In the genomic region with DNA sequence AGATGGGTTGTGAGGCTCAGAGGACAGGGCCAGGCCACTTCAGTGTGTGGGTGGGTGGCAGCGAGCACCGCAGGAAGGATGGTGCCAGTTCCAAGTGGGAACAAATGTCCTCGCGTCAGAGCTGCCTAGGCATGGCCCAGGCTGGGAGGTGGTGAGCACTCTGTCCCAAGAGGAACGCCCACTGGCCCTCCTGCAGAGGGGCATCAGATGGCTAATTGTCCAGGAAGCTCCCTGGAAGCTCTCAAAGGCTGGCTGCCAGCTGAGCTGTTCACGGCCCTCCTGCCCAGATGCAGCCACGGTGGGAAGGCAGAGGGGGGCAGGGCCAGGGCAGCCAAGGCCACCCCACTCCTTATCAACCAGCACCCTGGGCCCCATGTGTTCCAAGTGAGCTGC, we compare ENCODE assay signal across 13 cellular contexts. TPM values are rescaled to one million over a fixed set of nuclear protein-coding genes. Genes with fewer than 3 reads are reported as not detected.
DNase-seq lines count a peak whose midpoint lies in the region; ATAC-seq, FAIRE-seq and TF ChIP-seq lines count a peak whose summit lies in the region.
"Had no signal": no experiment of that assay in that cellular context is flagged by ENCODE, and none has a peak within 500 bp of the region (broad histone marks: within the 10 kb centered on the region; RNA-seq: fewer than 3 reads in every experiment).

No MANE protein-coding gene starts in this region.

- H3K4me1 ChIP-seq in HCT116 (ENCODE audit: control insufficient read depth in 1 of 2, insufficient read depth in 2 of 2, low read length in 2 of 2) (peaks cover 4 to 16% of the 10 kb centered on the region in 2 experiments; a peak in 3 of 4 replicates), NT2/D1 (ENCODE audit: insufficient read depth, insufficient read length) (peaks cover 49% of the 10 kb centered on the region)

- BruUV-seq in HCT116 (replicated peaks; lab: Mats Ljungman, UMichigan): no TSS peak

- intact Hi-C loops in HCT116 (cut with micrococcal nuclease): no loop called here
- intact Hi-C loops in cardiac septum (cut with DNase I): no loop called here

- CTCF ChIA-PET in HCT116 (lab: Charles Lee): no interaction called here

- no peaks in the 10 kb centered on the region for H3K9me3 Mint-ChIP-seq in stimulated activated naive B cell treated with anti-CD40 and anti-IgM and Interleukin-4, amounts not matched to agents 10 μg/mL and 1 μg/mL and 100 μg/mL, for 72 hours

- no peaks in the 10 kb centered on the region for H3K79me2 ChIP-seq in HCT116 (ENCODE audit: insufficient read depth, low read length)

- RAD21 ChIA-PET in HCT116 (lab: Charles Lee; ENCODE audit: low non-redundant PET in 1 of 2, low total read pairs in 2 of 2, uncharacterized antibody in 2 of 2, unreplicated experiment in 2 of 2): no interaction called here

- TF ChIP-seq POLR2A in HCT116 (IDR thresholded peaks at IDR 0.05; ENCODE audit: borderline replicate concordance, extremely low read depth, insufficient read depth, insufficient read length): no peak

- H4K20me1 ChIP-seq in HCT116 (ENCODE audit: insufficient read depth): no peaks in the 10 kb centered on the region

- TF ChIP-seq RAD21 in HCT116 (IDR thresholded peaks at IDR 0.05; ENCODE audit: low read depth): no peak

- no peaks in the 10 kb centered on the region for H3K27me3 Mint-ChIP-seq in stimulated activated naive B cell treated with anti-CD40 and anti-IgM and Interleukin-4, amounts not matched to agents 10 μg/mL and 1 μg/mL and 100 μg/mL, for 72 hours

- no peak for DNase-seq in HCT116 (ENCODE audit: low read depth, low spot score)
- DNase-seq in NT2/D1 (ENCODE audit: low read depth, low spot score): no peak
- DNase-seq in cardiac septum (ENCODE audit: low spot score): peak; percentile 74
- no peak for DNase-seq in stimulated activated naive B cell treated with anti-CD40 and anti-IgM and Interleukin-4, amounts not matched to agents 10 μg/mL and 1 μg/mL and 100 μg/mL, for 72 hours
- DNase-seq in RCC 7860 (ENCODE audit: low spot score): no peak
- DNase-seq in LoVo (ENCODE audit: low spot score): no peak
- no peak for DNase-seq in effector CD4-positive, alpha-beta T cell
- DNase-seq: activated T-cell treated with anti-CD3 and anti-CD28 coated beads for 4 hours; stimulated activated naive CD4-positive, alpha-beta T cell treated with Interleukin-2 at 50 U/mL for 16 hours had no signal

- H3K27me3 ChIP-seq in HCT116 (ENCODE audit: insufficient read depth, low read length) (no peaks in the 10 kb centered on the region), NT2/D1 (ENCODE audit: insufficient read depth, insufficient read length) (peaks cover 7% of the 10 kb centered on the region)
- H3K27me3 ChIP-seq: pancreas had no signal

- 0 out of 2 replicates have a peak overlapping the region, but pooled peaks have one; percentile 11 for H3K4me2 ChIP-seq in HCT116 (ENCODE audit: low read length)

- FAIRE-seq in RCC 7860 (lab: Jason Lieb, UNC): no peak
- FAIRE-seq: GM18507, pancreas had no signal

- POLR2A ChIA-PET in HCT116 (lab: Charles Lee): interaction anchor here (0.5 kb wide), 1 partner anchor 29 kb away, joined by 3 read pairs; no protein-coding TSS in a partner anchor

- peak overlapping the region; percentile 93 for H3K27ac Mint-ChIP-seq in stimulated activated naive B cell treated with anti-CD40 and anti-IgM and Interleukin-4, amounts not matched to agents 10 μg/mL and 1 μg/mL and 100 μg/mL, for 72 hours

- ATAC-seq in HCT116: 0 out of 2 replicates have a peak, but pooled peaks have one; percentile 15
- no peak for ATAC-seq in stimulated activated naive B cell treated with anti-CD40 and anti-IgM and Interleukin-4, amounts not matched to agents 10 μg/mL and 1 μg/mL and 100 μg/mL, for 72 hours (replicated peaks)
- no peak for ATAC-seq in GM19328 (IDR thresholded peaks at IDR 0.05; ENCODE audit: unreplicated experiment)
- ATAC-seq: Panc1 had no signal

- peaks cover 12 to 21% of the 10 kb centered on the region in 2 donors for H3K36me3 Mint-ChIP-seq in stimulated activated naive B cell treated with anti-CD40 and anti-IgM and Interleukin-4, amounts not matched to agents 10 μg/mL and 1 μg/mL and 100 μg/mL, for 72 hours

- H3K4me3 ChIP-seq in HCT116 (replicated peaks in 1 of 2; ENCODE audit: low read depth in 1 of 2, low read length in 2 of 2): no peak overlapping the region
- H3K4me3 ChIP-seq in NT2/D1 (ENCODE audit: insufficient read length, low read depth): no peak overlapping the region
- H3K4me3 ChIP-seq: pancreas had no signal

- H3K9me3 ChIP-seq in HCT116 (ENCODE audit: control insufficient read depth in 1 of 2, insufficient read depth in 1 of 2, low read depth in 1 of 2, low read length in 2 of 2) (no peaks in the 10 kb centered on the region), NT2/D1 (ENCODE audit: insufficient read depth, low read length) (no peaks in the 10 kb centered on the region)
- H3K9me3 ChIP-seq: pancreas had no signal

- no peaks in the 10 kb centered on the region for H3K9me2 ChIP-seq in HCT116 (ENCODE audit: insufficient read depth)

- no peak overlapping the region for H3K9ac ChIP-seq in HCT116 (ENCODE audit: low read length)
- H3K9ac ChIP-seq in NT2/D1 (ENCODE audit: insufficient read length, low read depth): peak overlapping the region; percentile 33

- peaks cover 51 to 95% of the 10 kb centered on the region in 2 donors for H3K4me1 Mint-ChIP-seq in stimulated activated naive B cell treated with anti-CD40 and anti-IgM and Interleukin-4, amounts not matched to agents 10 μg/mL and 1 μg/mL and 100 μg/mL, for 72 hours

- no peak overlapping the region for H2AFZ ChIP-seq in HCT116 (ENCODE audit: low read depth, low read length, poor library complexity, severe bottlenecking)

- no peaks in the 10 kb centered on the region for H3K36me3 ChIP-seq in HCT116 (ENCODE audit: control insufficient read depth in 1 of 2, insufficient read depth in 2 of 2, low read length in 2 of 2)
- peaks cover 6% of the 10 kb centered on the region for H3K36me3 ChIP-seq in NT2/D1 (ENCODE audit: insufficient read depth, insufficient read length, low read length)
- H3K36me3 ChIP-seq: pancreas had no signal

- peak overlapping the region; percentile 81 to 86 for H3K4me3 Mint-ChIP-seq in stimulated activated naive B cell treated with anti-CD40 and anti-IgM and Interleukin-4, amounts not matched to agents 10 μg/mL and 1 μg/mL and 100 μg/mL, for 72 hours

- TF ChIP-seq CTCF in HCT116 (IDR thresholded peaks at IDR 0.05 in 2 of 3, conservative IDR thresholded peaks at IDR 0.05 in 1 of 3; ENCODE audit: borderline replicate concordance in 1 of 3, insufficient read depth in 1 of 3, low read depth in 2 of 3, low read length in 2 of 3): no peak

- H3K27ac ChIP-seq in HCT116 (ENCODE audit: low read depth, low read length): no peak overlapping the region
- H3K27ac ChIP-seq: pancreas had no signal

TF ChIP-seq in HCT116, 20 proteins besides CTCF, POLR2A, EP300 and RAD21:
- TF ChIP-seq POLR2AphosphoS5 (IDR thresholded peaks at IDR 0.05; ENCODE audit: low read depth, low read length) (no peak), EZH2phosphoT487 (IDR thresholded peaks at IDR 0.05; ENCODE audit: borderline replicate concordance) (no peak), ZNF274 (IDR thresholded peaks at IDR 0.05; ENCODE audit: low read depth, low read length) (no peak), CEBPB (IDR thresholded peaks at IDR 0.05; ENCODE audit: low read depth) (no peak), EGR1 (IDR thresholded peaks at IDR 0.05; ENCODE audit: low read depth) (no peak), ZFX (IDR thresholded peaks at IDR 0.05) (no peak), JUND (IDR thresholded peaks at IDR 0.05) (no peak), MAX (IDR thresholded peaks at IDR 0.05) (no peak), EZH2 (IDR thresholded peaks at IDR 0.05) (no peak), SRF (IDR thresholded peaks at IDR 0.05; ENCODE audit: low read depth) (no peak)
- TF ChIP-seq, protein P1, sequence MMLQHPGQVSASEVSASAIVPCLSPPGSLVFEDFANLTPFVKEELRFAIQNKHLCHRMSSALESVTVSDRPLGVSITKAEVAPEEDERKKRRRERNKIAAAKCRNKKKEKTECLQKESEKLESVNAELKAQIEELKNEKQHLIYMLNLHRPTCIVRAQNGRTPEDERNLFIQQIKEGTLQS (IDR thresholded peaks at IDR 0.05): no peak

RNA-seq across cellular contexts. Expression of gene IQSEC1, which starts 55.2 kb away (rescaled TPM):
- 28.1 TPM for total RNA-seq in HCT116 (2021; ENCODE audit: unreplicated experiment)
- polyA plus RNA-seq in HCT116 (2012): 15.0 and 15.2 TPM in 2 replicates
- 59.7 TPM for total RNA-seq in cardiac septum
